8 cellular contexts compared by ENCODE assay signal in the genomic region with DNA sequence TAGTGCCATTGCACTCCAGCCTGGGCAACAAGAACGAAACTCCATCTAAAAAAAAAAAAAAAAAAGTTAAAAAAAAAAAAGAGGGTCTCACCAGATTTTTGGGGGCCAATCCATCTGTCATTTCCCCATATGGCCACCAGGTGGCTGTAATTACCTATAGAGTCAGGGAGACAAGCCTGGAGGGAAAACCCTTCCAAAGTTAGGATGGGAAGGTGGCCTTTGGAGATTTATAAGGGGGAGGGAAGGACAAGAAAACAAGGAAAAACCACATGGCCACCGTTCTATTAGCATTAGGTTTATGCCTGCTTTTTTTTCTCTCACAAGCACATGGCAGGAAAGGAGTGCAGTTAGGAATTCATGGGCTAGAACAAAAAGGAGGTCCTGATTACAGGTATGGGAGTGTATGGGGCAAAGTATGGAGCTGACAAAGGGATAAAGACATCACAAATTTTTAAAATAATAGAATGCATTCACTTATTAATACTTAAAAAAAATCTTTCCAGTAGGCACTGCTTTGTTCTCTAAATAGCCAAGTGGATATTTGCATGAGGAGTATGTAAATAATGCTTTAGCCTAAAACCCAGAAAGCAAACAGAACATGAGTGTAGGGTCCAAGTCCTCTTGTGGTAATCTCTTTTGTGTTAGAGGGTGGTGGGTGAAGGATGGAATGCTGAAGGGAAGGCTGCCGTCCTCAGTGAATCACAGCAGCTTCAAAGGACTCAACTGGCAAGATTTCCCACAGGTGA. TPM values are rescaled to one million over a fixed set of nuclear protein-coding genes. Genes with fewer than 3 reads are reported as not detected.
DNase-seq lines count a peak whose midpoint lies in the region; ATAC-seq and TF ChIP-seq lines count a peak whose summit lies in the region.

No MANE protein-coding gene starts in this region.

- no peak overlapping the region for H2AFZ ChIP-seq in Loucy (ENCODE audit: low read length)

- peak overlapping the region; percentile 34 to 67 for H3K27ac ChIP-seq in prostate gland

- no peaks in the 10 kb centered on the region for H3K9me3 ChIP-seq in Loucy (ENCODE audit: insufficient read depth, low read depth, low read length)
- H3K9me3 ChIP-seq in prostate gland: no peaks in the 10 kb centered on the region

- CTCF ChIA-PET in activated B cell treated with CpG ODN at 0.5 μM for 24 hours (lab: Charles Lee): interaction anchor here (0.7 to 7.2 kb wide), 17 partner anchors 14 to 216 kb away, joined by 3 to 77 read pairs (median 5); partner anchors contain the start of genes KDM6B and RNF227

- intact Hi-C loops in activated B cell treated with CpG ODN at 0.5 μM for 24 hours (cut with micrococcal nuclease) (loop anchor here (1.0 kb wide), 5 partner anchors 24 to 194 kb away; no protein-coding TSS in a partner anchor), prostate gland (cut with DNase I) (loop anchor here (2.0 to 5.0 kb wide), 3 partner anchors 34 to 194 kb away; no protein-coding TSS in a partner anchor)

- H3K27me3 ChIP-seq in Loucy (ENCODE audit: insufficient read depth, low read length, poor library complexity, severe bottlenecking) (no peaks in the 10 kb centered on the region), prostate gland (replicated peaks; ENCODE audit: insufficient read depth) (no peaks in the 10 kb centered on the region)

- H3K79me2 ChIP-seq in Loucy (ENCODE audit: insufficient read depth, low read length): peaks cover 31% of the 10 kb centered on the region; the same call in 1 of the 2 replicates

- H3K4me1 ChIP-seq in Loucy (ENCODE audit: insufficient read depth, low read length, poor library complexity, severe bottlenecking) (peaks cover 12% of the 10 kb centered on the region), prostate gland (replicated peaks) (peaks cover 13% of the 10 kb centered on the region)

- H4K20me1 ChIP-seq in Loucy (ENCODE audit: insufficient read depth, low read length, poor library complexity, severe bottlenecking): no peaks in the 10 kb centered on the region

- no peak for TF ChIP-seq POLR2A in prostate gland (IDR thresholded peaks at IDR 0.05)

- H3F3A ChIP-seq in Loucy (ENCODE audit: low read depth): no peaks in the 10 kb centered on the region

- H3K9ac ChIP-seq in Loucy (ENCODE audit: low read depth, low read length, poor library complexity, severe bottlenecking): no peak overlapping the region

- no peak overlapping the region for H3K4me3 Mint-ChIP-seq in activated B cell treated with CpG ODN at 0.5 μM for 24 hours

- WGBS in prostate gland: 26% methylated on average over 3 of the region's 3 CpGs

- DNase-seq in SIG-M5 treated with dmso at 0.1 percent for 504 hours (lab: John Stamatoyannopoulos, UW; ENCODE audit: unreplicated experiment) (peak; percentile 11), SIG-M5 (lab: John Stamatoyannopoulos, UW) (no peak), activated B cell treated with CpG ODN at 0.5 μM for 24 hours (no peak), fibroblast of pulmonary artery (ENCODE audit: low read depth) (peak; percentile 65), prostate gland (ENCODE audit: low spot score) (peak; percentile 72)

- no peaks in the 10 kb centered on the region for H3K9me3 Mint-ChIP-seq in activated B cell treated with CpG ODN at 0.5 μM for 24 hours

- ATAC-seq in activated B cell treated with CpG ODN at 0.5 μM for 24 hours (ENCODE audit: low read depth) (no peak), esophagus mucosa (no peak), GM19397 (IDR thresholded peaks at IDR 0.05; ENCODE audit: unreplicated experiment) (no peak)

- H3K4me3 ChIP-seq in Loucy (ENCODE audit: low read length, poor library complexity, severe bottlenecking): no peak overlapping the region
- no peak overlapping the region for H3K4me3 ChIP-seq in fibroblast of pulmonary artery (replicated peaks; ENCODE audit: low read depth, low read length)
- no peak overlapping the region for H3K4me3 ChIP-seq in prostate gland

- H3K4me2 ChIP-seq in Loucy (ENCODE audit: low read depth, low read length, poor library complexity, severe bottlenecking): no peak overlapping the region

- H3K27me3 Mint-ChIP-seq in activated B cell treated with CpG ODN at 0.5 μM for 24 hours: no peaks in the 10 kb centered on the region

- TF ChIP-seq CTCF in Loucy (conservative IDR thresholded peaks at IDR 0.05; ENCODE audit: low read length): peak; percentile 75
- TF ChIP-seq CTCF in activated B cell treated with CpG ODN at 0.5 μM for 24 hours (IDR thresholded peaks at IDR 0.05): peak; percentile 90
- peak; percentile 70 for TF ChIP-seq CTCF in fibroblast of pulmonary artery (IDR thresholded peaks at IDR 0.05; ENCODE audit: low read length, missing control alignments)
- TF ChIP-seq CTCF in prostate gland (IDR thresholded peaks at IDR 0.05): peak; percentile 81 to 95 (median 86)

- POLR2A ChIA-PET in activated B cell treated with CpG ODN at 0.5 μM for 24 hours (lab: Charles Lee): interaction anchor here (0.6 to 0.7 kb wide), 4 partner anchors 41 to 360 kb away, joined by 3 to 8 read pairs (median 6); no protein-coding TSS in a partner anchor

- H3K27ac Mint-ChIP-seq in activated B cell treated with CpG ODN at 0.5 μM for 24 hours: no peak overlapping the region

- no peaks in the 10 kb centered on the region for H3K9me2 ChIP-seq in Loucy (replicated peaks; ENCODE audit: low read depth, low read length)

- peaks cover 22% of the 10 kb centered on the region for H3K36me3 Mint-ChIP-seq in activated B cell treated with CpG ODN at 0.5 μM for 24 hours (ENCODE audit: low read depth)

- H3K36me3 ChIP-seq in Loucy (ENCODE audit: insufficient read depth, low read length): peaks cover 2% of the 10 kb centered on the region; the same call in 1 of the 2 replicates
- H3K36me3 ChIP-seq in prostate gland: no peaks in the 10 kb centered on the region

- peaks cover 11% of the 10 kb centered on the region for H3K4me1 Mint-ChIP-seq in activated B cell treated with CpG ODN at 0.5 μM for 24 hours

RNA-seq across cellular contexts. Expression of gene CYB5D1, which starts 5.1 kb away (rescaled TPM):
- total RNA-seq in activated B cell treated with CpG ODN at 0.5 μM for 24 hours: 5.4 and 6.1 TPM in 2 replicates
- 10 to 100 TPM in 1 of 2 donors, 1 to 10 TPM in 1; 5.7 to 20.8 TPM for total RNA-seq in prostate gland
- 7.6 TPM for total RNA-seq in esophagus mucosa

RNA-seq across cellular contexts. Expression of gene NAA38, which starts 5.5 kb away (rescaled TPM):
- total RNA-seq in activated B cell treated with CpG ODN at 0.5 μM for 24 hours (36.0 and 47.9 TPM in 2 replicates), prostate gland (100 to 1,000 TPM in 1 of 2 donors, 10 to 100 TPM in 1; 74.6 to 163 TPM), esophagus mucosa (93.3 TPM)

RNA-seq across cellular contexts. Expression of gene TMEM88, which starts 8.0 kb away (rescaled TPM):
- total RNA-seq in activated B cell treated with CpG ODN at 0.5 μM for 24 hours (3.2 and 7.1 TPM in 2 replicates), prostate gland (10 to 100 TPM; 11.1 to 15.7 TPM), esophagus mucosa (1.7 TPM)

RNA-seq across cellular contexts. Expression of gene CHD3, which starts 25.7 kb away (rescaled TPM):
- total RNA-seq in activated B cell treated with CpG ODN at 0.5 μM for 24 hours: 103 and 109 TPM in 2 replicates
- total RNA-seq in prostate gland: 100 to 1,000 TPM; 166 to 196 TPM
- 50.7 TPM for total RNA-seq in esophagus mucosa

RNA-seq across cellular contexts. Expression of gene KDM6B, which starts 28.8 kb away (rescaled TPM):
- total RNA-seq in activated B cell treated with CpG ODN at 0.5 μM for 24 hours (70.8 and 72.5 TPM in 2 replicates), prostate gland (10 to 100 TPM; 12.7 to 30.2 TPM), esophagus mucosa (16.7 TPM)

Comparison
In these comparisons a context has a peak if more than half of its experiments do, and no peak if none do; other contexts are left out.
1. DNase-seq: peak in SIG-M5 treated with dmso at 0.1 percent for 504 hours (single experiment), fibroblast of pulmonary artery (single experiment) and prostate gland (single experiment); none in SIG-M5 (single experiment) and activated B cell treated with CpG ODN at 0.5 μM for 24 hours (single experiment).
2. Peak in every context shown above with its lines, with median percentiles within 50 percentile points of each other: CTCF ChIP-seq.